Comparison of ENCODE assay signal across 18 cellular contexts in genomic region chr10:126017961-126018560, GRCh38.
DNase-seq lines count a peak whose midpoint lies in the region; ATAC-seq and TF ChIP-seq lines count a peak whose summit lies in the region.
"Had no signal": no experiment of that assay in that cellular context is flagged by ENCODE, and none has a peak within 500 bp of the region (broad histone marks: within the 10 kb centered on the region; RNA-seq: fewer than 3 reads in every experiment).

No MANE protein-coding gene starts in this region.

- no peak overlapping the region for H3K27ac Mint-ChIP-seq in neural progenitor cell
- H3K27ac Mint-ChIP-seq: activated naive CD8-positive, alpha-beta T cell treated with anti-CD3 and anti-CD28 coated beads, Interleukin-2, amount 10 ng/mL, durations not matched to agents 7 days and 5 days; IgD-negative memory B cell; T-helper 1 cell treated with Interleukin-12 subunit alpha and Interleukin-12 subunit beta and Interleukin-4 antibody, amounts not matched to agents 30 μg/mL and 1 μg/mL, for 36 hours; WTC11 had no signal

- H3K4me3 ChIP-seq in SJSA1, result no peak overlapping the region
- no peak overlapping the region for H3K4me3 ChIP-seq in fibroblast of pulmonary artery (replicated peaks; ENCODE audit: low read depth, low read length)
- H3K4me3 ChIP-seq in neural progenitor cell, result no peak overlapping the region
- no peak overlapping the region for H3K4me3 ChIP-seq in right lobe of liver
- H3K4me3 ChIP-seq: esophagus squamous epithelium had no signal

- no peaks in the 10 kb centered on the region for H3K79me2 ChIP-seq in neural progenitor cell (ENCODE audit: low read depth)

- H3K36me3 Mint-ChIP-seq in neural progenitor cell, result no peaks in the 10 kb centered on the region
- H3K36me3 Mint-ChIP-seq: activated naive CD8-positive, alpha-beta T cell treated with anti-CD3 and anti-CD28 coated beads, Interleukin-2, amount 10 ng/mL, durations not matched to agents 7 days and 5 days; WTC11 had no signal

- H3K4me3 Mint-ChIP-seq in neural progenitor cell, result no peak overlapping the region
- H3K4me3 Mint-ChIP-seq: activated naive CD8-positive, alpha-beta T cell treated with anti-CD3 and anti-CD28 coated beads, Interleukin-2, amount 10 ng/mL, durations not matched to agents 7 days and 5 days; IgD-negative memory B cell; T-helper 1 cell treated with Interleukin-12 subunit alpha and Interleukin-12 subunit beta and Interleukin-4 antibody, amounts not matched to agents 30 μg/mL and 1 μg/mL, for 36 hours; WTC11 had no signal

- DNase-seq in H4 (ENCODE audit: low spot score), result peak; percentile 11
- DNase-seq in SJSA1 (ENCODE audit: low read depth in 1 of 2, low spot score in 2 of 2), result peak; percentile 61 to 79
- peak; percentile 74 for DNase-seq in fibroblast of pulmonary artery (ENCODE audit: low read depth)
- peak; percentile 96 for DNase-seq in renal cortical epithelial cell (ENCODE audit: low read depth)
- DNase-seq in neural progenitor cell (ENCODE audit: low spot score), result no peak
- DNase-seq in DMS 273 treated with DMSO at 0.1 percent for 48 hours (lab: John Stamatoyannopoulos, UW), result no peak
- DNase-seq in right lobe of liver, result no peak
- DNase-seq: activated CD8-positive, alpha-beta memory T cell treated with anti-CD3 and anti-CD28 coated beads for 24 hours; activated naive CD8-positive, alpha-beta T cell treated with anti-CD3 and anti-CD28 coated beads, Interleukin-2, amount 10 ng/mL, durations not matched to agents 7 days and 5 days; DMS79; esophagus squamous epithelium; NCI-H1930; NCI-H510A treated with DMSO at 0.1 percent for 48 hours; Right ventricle myocardium superior had no signal

- peaks cover 2% of the 10 kb centered on the region for H3K27me3 Mint-ChIP-seq in neural progenitor cell (ENCODE audit: insufficient read depth, low read depth)
- H3K27me3 Mint-ChIP-seq: activated naive CD8-positive, alpha-beta T cell treated with anti-CD3 and anti-CD28 coated beads, Interleukin-2, amount 10 ng/mL, durations not matched to agents 7 days and 5 days had no signal

- H3K4me1 Mint-ChIP-seq in neural progenitor cell, result peaks cover 21% of the 10 kb centered on the region
- H3K4me1 Mint-ChIP-seq: activated naive CD8-positive, alpha-beta T cell treated with anti-CD3 and anti-CD28 coated beads, Interleukin-2, amount 10 ng/mL, durations not matched to agents 7 days and 5 days; IgD-negative memory B cell had no signal

- no peak for TF ChIP-seq POLR2A in right lobe of liver (IDR thresholded peaks at IDR 0.05)

- no peak for ATAC-seq in right lobe of liver
- ATAC-seq: WTC11 had no signal

- H2AFZ ChIP-seq in neural progenitor cell (replicated peaks), result no peak overlapping the region

- no peak for TF ChIP-seq CTCF in fibroblast of pulmonary artery (IDR thresholded peaks at IDR 0.05; ENCODE audit: low read length, missing control alignments)
- TF ChIP-seq CTCF in neural progenitor cell (IDR thresholded peaks at IDR 0.05), result no peak
- TF ChIP-seq CTCF in right lobe of liver (IDR thresholded peaks at IDR 0.05), result no peak

- intact Hi-C loops in right lobe of liver (cut with DNase I), result no loop called here

- H3K27me3 ChIP-seq in SJSA1 (replicated peaks), result no peaks in the 10 kb centered on the region
- H3K27me3 ChIP-seq in neural progenitor cell, result no peaks in the 10 kb centered on the region
- H3K27me3 ChIP-seq in right lobe of liver, result no peaks in the 10 kb centered on the region
- H3K27me3 ChIP-seq: esophagus squamous epithelium had no signal

- peaks cover 2% of the 10 kb centered on the region for H3K9me3 Mint-ChIP-seq in neural progenitor cell
- H3K9me3 Mint-ChIP-seq: activated naive CD8-positive, alpha-beta T cell treated with anti-CD3 and anti-CD28 coated beads, Interleukin-2, amount 10 ng/mL, durations not matched to agents 7 days and 5 days; IgD-negative memory B cell; T-helper 1 cell treated with Interleukin-12 subunit alpha and Interleukin-12 subunit beta and Interleukin-4 antibody, amounts not matched to agents 30 μg/mL and 1 μg/mL, for 36 hours; WTC11 had no signal

- H3K9me3 ChIP-seq in SJSA1 (replicated peaks) (no peaks in the 10 kb centered on the region), neural progenitor cell (ENCODE audit: low read depth) (no peaks in the 10 kb centered on the region), right lobe of liver (no peaks in the 10 kb centered on the region)
- H3K9me3 ChIP-seq: esophagus squamous epithelium had no signal

- H3K4me2 ChIP-seq in neural progenitor cell, result no peak overlapping the region

- 50% methylated on average over 2 of the region's 2 CpGs for WGBS in right lobe of liver (ENCODE audit: insufficient coverage, low coverage, low lambda C conversion rate, missing lambda C conversion rate)

- H3K9ac ChIP-seq in neural progenitor cell, result no peak overlapping the region

- H3K27ac ChIP-seq in SJSA1 (peak overlapping the region; percentile 4; the same call in 1 of the 2 replicates), neural progenitor cell (no peak overlapping the region), right lobe of liver (no peak overlapping the region)
- H3K27ac ChIP-seq: C4-2B, esophagus squamous epithelium had no signal

- H3K4me1 ChIP-seq in SJSA1 (replicated peaks), result peaks cover 32% of the 10 kb centered on the region
- H3K4me1 ChIP-seq in neural progenitor cell, result peaks cover 8% of the 10 kb centered on the region
- H3K4me1 ChIP-seq in right lobe of liver, result no peaks in the 10 kb centered on the region
- H3K4me1 ChIP-seq: esophagus squamous epithelium had no signal

- H3K36me3 ChIP-seq in SJSA1 (no peaks in the 10 kb centered on the region), neural progenitor cell (no peaks in the 10 kb centered on the region), right lobe of liver (no peaks in the 10 kb centered on the region)
- H3K36me3 ChIP-seq: esophagus squamous epithelium had no signal

- no peaks in the 10 kb centered on the region for H3F3A ChIP-seq in neural progenitor cell (ENCODE audit: low read depth)

- H4K20me1 ChIP-seq in neural progenitor cell (ENCODE audit: low read depth), result no peaks in the 10 kb centered on the region

Comparison
In these comparisons a context has a peak if more than half of its experiments do, and no peak if none do; other contexts are left out.
1. DNase-seq: peak in H4 (single experiment), SJSA1 (2 of 2), fibroblast of pulmonary artery (single experiment) and renal cortical epithelial cell (single experiment); none in neural progenitor cell (single experiment), DMS 273 treated with DMSO at 0.1 percent for 48 hours (single experiment) and right lobe of liver (0 of 3).